8 cellular contexts compared by ENCODE assay signal in the genomic region with DNA sequence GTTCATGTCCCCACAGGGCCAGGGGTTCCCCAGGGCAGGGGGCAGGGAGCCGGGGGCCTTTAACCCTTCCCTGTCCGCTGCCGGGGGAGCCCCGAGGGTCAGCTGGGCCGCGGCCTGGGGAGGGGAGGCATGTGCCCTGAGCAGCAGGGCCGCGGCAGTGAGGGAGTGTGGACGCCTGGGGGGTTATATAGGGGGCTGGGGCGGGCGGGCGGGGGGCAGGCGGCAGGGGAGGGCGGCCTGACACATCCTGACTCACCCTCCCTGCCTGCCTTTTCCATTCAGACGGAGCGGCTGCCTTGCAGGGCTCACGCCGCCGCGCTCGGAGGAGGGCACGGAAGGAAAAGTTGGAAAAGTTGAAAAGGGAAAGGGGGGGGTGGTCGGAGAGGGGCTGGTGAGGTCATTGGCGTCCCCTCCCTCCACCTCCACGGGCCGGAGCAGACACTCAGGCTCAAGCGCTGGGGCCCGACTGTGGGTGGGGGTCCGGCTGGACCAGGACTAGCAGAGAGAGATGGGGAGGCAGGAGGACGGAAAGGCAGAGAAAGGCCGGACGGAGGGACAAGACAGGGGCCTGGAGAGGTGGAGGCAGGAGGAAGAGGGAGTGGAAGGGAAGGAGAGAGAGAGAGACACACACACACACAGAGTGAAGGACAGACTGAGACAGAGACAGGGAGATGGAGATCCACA. TPM values are rescaled to one million over a fixed set of nuclear protein-coding genes. Genes with fewer than 3 reads are reported as not detected.
DNase-seq lines count a peak whose midpoint lies in the region; ATAC-seq and TF ChIP-seq lines count a peak whose summit lies in the region.

Gene IL11 (minus strand): TSS at position 159 of the 684 bp plus-strand sequence. CDS start 153 bp downstream, at position 6.

- H3K4me2 ChIP-seq in OCI-LY1 (ENCODE audit: low read length) (peak within 1 kb of the TSS; percentile 48; the same call in 1 of the 2 replicates), neural cell (ENCODE audit: low read length) (peak within 1 kb of the TSS; percentile 48)

- H3K36me3 Mint-ChIP-seq in CD4-positive, alpha-beta memory T cell, result no peaks in the 10 kb centered on the region

- H4K20me1 ChIP-seq in OCI-LY1 (ENCODE audit: insufficient read depth, low read length), result no peaks in the 10 kb centered on the region
- H4K20me1 ChIP-seq in neural cell (ENCODE audit: insufficient read depth), result no peaks in the 10 kb centered on the region

- DNase-seq in CD4-positive, alpha-beta memory T cell, result no peak
- DNase-seq in dorsolateral prefrontal cortex, result no peak
- DNase-seq in DMS 273 treated with DMSO at 0.1 percent for 48 hours (lab: John Stamatoyannopoulos, UW), result no peak

- peak within 1 kb of the TSS; percentile 60 to 85 (median 75) for H3K4me3 Mint-ChIP-seq in CD4-positive, alpha-beta memory T cell

- peaks cover 6 to 13% (median 9%) of the 10 kb centered on the region in 4 donors for H3K4me1 Mint-ChIP-seq in CD4-positive, alpha-beta memory T cell

- H3K4me1 ChIP-seq in CD4-positive, alpha-beta memory T cell (ENCODE audit: insufficient read depth, low read length), result peaks cover 7% of the 10 kb centered on the region
- H3K4me1 ChIP-seq in OCI-LY1 (ENCODE audit: insufficient read depth, low read length, severe bottlenecking), result peaks cover 4% of the 10 kb centered on the region

- no peak within 1 kb of the TSS for H2AFZ ChIP-seq in OCI-LY1 (ENCODE audit: low read length)
- no peak within 1 kb of the TSS for H2AFZ ChIP-seq in neural cell (ENCODE audit: low read depth, low read length)

- no peaks in the 10 kb centered on the region for H3K36me3 ChIP-seq in CD4-positive, alpha-beta memory T cell (ENCODE audit: insufficient read depth, low read length)
- H3K36me3 ChIP-seq in OCI-LY1 (ENCODE audit: insufficient read depth, low read length) (no peaks in the 10 kb centered on the region), neural cell (ENCODE audit: insufficient read depth, low read length) (no peaks in the 10 kb centered on the region)

- peaks cover 29 to 37% of the 10 kb centered on the region in 2 donors for H3K27me3 Mint-ChIP-seq in CD4-positive, alpha-beta memory T cell

- CTCF ChIA-PET in CD4-positive, alpha-beta memory T cell (lab: Charles Lee; ENCODE audit: partially characterized antibody), result no interaction called here

- peak within 1 kb of the TSS in 2 of 7 donors; percentile 9 to 57 for H3K27ac Mint-ChIP-seq in CD4-positive, alpha-beta memory T cell

- intact Hi-C loops in CD4-positive, alpha-beta memory T cell (cut with micrococcal nuclease), result no loop called here
- intact Hi-C loops in dorsolateral prefrontal cortex (cut with DNase I), result no loop called here

- TF ChIP-seq RAD21 in neural cell (conservative IDR thresholded peaks at IDR 0.05), result no peak

- H3K9ac ChIP-seq in OCI-LY1 (ENCODE audit: low read length), result no peak within 1 kb of the TSS
- peak within 1 kb of the TSS; percentile 49 for H3K9ac ChIP-seq in neural cell (ENCODE audit: low read length)

- H3K4me3 ChIP-seq in CD4-positive, alpha-beta memory T cell (ENCODE audit: low read length in 2 of 2), result no peak within 1 kb of the TSS
- H3K4me3 ChIP-seq in OCI-LY1 (ENCODE audit: low read depth, low read length, poor library complexity, severe bottlenecking) (no peak within 1 kb of the TSS), dorsolateral prefrontal cortex (peak within 1 kb of the TSS in 32 of 59 donors; percentile 4 to 63 (median 38)), neural cell (ENCODE audit: low read length) (peak within 1 kb of the TSS; percentile 68)

- H3K27ac ChIP-seq in CD4-positive, alpha-beta memory T cell (ENCODE audit: low read depth, low read length), result no peak within 1 kb of the TSS
- H3K27ac ChIP-seq in OCI-LY1 (ENCODE audit: low read depth, low read length, poor library complexity, severe bottlenecking), result no peak within 1 kb of the TSS
- no peak within 1 kb of the TSS for H3K27ac ChIP-seq in dorsolateral prefrontal cortex
- H3K27ac ChIP-seq in neural cell (ENCODE audit: low read length), result no peak within 1 kb of the TSS

- no peak for TF ChIP-seq EP300 in neural cell (conservative IDR thresholded peaks at IDR 0.05; ENCODE audit: poor library complexity, severe bottlenecking)

- no peaks in the 10 kb centered on the region for H3K79me2 ChIP-seq in OCI-LY1 (ENCODE audit: insufficient read depth, low read length)
- no peaks in the 10 kb centered on the region for H3K79me2 ChIP-seq in neural cell (replicated peaks; ENCODE audit: insufficient read depth, low read length)

- ATAC-seq in HG03520 (IDR thresholded peaks at IDR 0.05; ENCODE audit: unreplicated experiment) (no peak), HG03139 (IDR thresholded peaks at IDR 0.05; ENCODE audit: unreplicated experiment) (no peak), HG03280 (IDR thresholded peaks at IDR 0.05; ENCODE audit: unreplicated experiment) (no peak)

- H3K9me3 ChIP-seq in CD4-positive, alpha-beta memory T cell (ENCODE audit: control insufficient read depth in 1 of 2, low read length in 2 of 2), result no peaks in the 10 kb centered on the region
- H3K9me3 ChIP-seq in OCI-LY1 (ENCODE audit: low read length), result no peaks in the 10 kb centered on the region
- H3K9me3 ChIP-seq in neural cell (ENCODE audit: low read length), result no peaks in the 10 kb centered on the region

- peaks cover 0 to 4% (median 0%) of the 10 kb centered on the region in 8 donors for H3K9me3 Mint-ChIP-seq in CD4-positive, alpha-beta memory T cell

- peaks cover 23% of the 10 kb centered on the region for H3K27me3 ChIP-seq in CD4-positive, alpha-beta memory T cell (ENCODE audit: insufficient read depth, low read length)
- peaks cover 6% of the 10 kb centered on the region; the same call in 1 of the 2 replicates for H3K27me3 ChIP-seq in OCI-LY1 (ENCODE audit: insufficient read depth, low read length)
- peaks cover 0 to 78% (median 57%) of the 10 kb centered on the region in 45 donors for H3K27me3 ChIP-seq in dorsolateral prefrontal cortex
- peaks cover 35% of the 10 kb centered on the region for H3K27me3 ChIP-seq in neural cell (ENCODE audit: insufficient read depth, low read depth, low read length)

- POLR2A ChIA-PET in CD4-positive, alpha-beta memory T cell (lab: Charles Lee; ENCODE audit: partially characterized antibody), result interaction anchor here (1.8 kb wide), 1 partner anchor 13 kb away, joined by 5 read pairs; the partner anchor contains the start of gene TMEM238

- H3F3A ChIP-seq in OCI-LY1 (ENCODE audit: insufficient read depth, low read length), result no peaks in the 10 kb centered on the region
- H3F3A ChIP-seq in neural cell (ENCODE audit: insufficient read depth, low read length, poor library complexity, severe bottlenecking), result no peaks in the 10 kb centered on the region

- no peak for TF ChIP-seq CTCF in OCI-LY1 (IDR thresholded peaks at IDR 0.05; ENCODE audit: low read length)
- no peak for TF ChIP-seq CTCF in dorsolateral prefrontal cortex (IDR thresholded peaks at IDR 0.05 in 54 of 56, conservative IDR thresholded peaks at IDR 0.05 in 2 of 56; ENCODE audit: low read depth in 1 of 56, partially characterized antibody in 56 of 56)
- TF ChIP-seq CTCF in neural cell (IDR thresholded peaks at IDR 0.05; ENCODE audit: poor library complexity, severe bottlenecking), result no peak

- H3K9me2 ChIP-seq in OCI-LY1 (ENCODE audit: low read depth, low read length) (no peaks in the 10 kb centered on the region), neural cell (ENCODE audit: insufficient read depth, low read length) (no peaks in the 10 kb centered on the region)

TF ChIP-seq in neural cell, 6 proteins besides CTCF, POLR2A, EP300 and RAD21:
- TF ChIP-seq EZH2 (IDR thresholded peaks at IDR 0.05; ENCODE audit: borderline replicate concordance, insufficient read depth, low read length, poor library complexity, severe bottlenecking), result no peak
- no peak for TF ChIP-seq TAF1 (IDR thresholded peaks at IDR 0.05; ENCODE audit: low read depth)
- no peak for TF ChIP-seq POLR2AphosphoS5 (IDR thresholded peaks at IDR 0.05)
- TF ChIP-seq SMC3 (conservative IDR thresholded peaks at IDR 0.05; ENCODE audit: poor library complexity), result no peak
- no peak for TF ChIP-seq MXI1 (conservative IDR thresholded peaks at IDR 0.05; ENCODE audit: poor library complexity, severe bottlenecking)
- TF ChIP-seq, protein P1, sequence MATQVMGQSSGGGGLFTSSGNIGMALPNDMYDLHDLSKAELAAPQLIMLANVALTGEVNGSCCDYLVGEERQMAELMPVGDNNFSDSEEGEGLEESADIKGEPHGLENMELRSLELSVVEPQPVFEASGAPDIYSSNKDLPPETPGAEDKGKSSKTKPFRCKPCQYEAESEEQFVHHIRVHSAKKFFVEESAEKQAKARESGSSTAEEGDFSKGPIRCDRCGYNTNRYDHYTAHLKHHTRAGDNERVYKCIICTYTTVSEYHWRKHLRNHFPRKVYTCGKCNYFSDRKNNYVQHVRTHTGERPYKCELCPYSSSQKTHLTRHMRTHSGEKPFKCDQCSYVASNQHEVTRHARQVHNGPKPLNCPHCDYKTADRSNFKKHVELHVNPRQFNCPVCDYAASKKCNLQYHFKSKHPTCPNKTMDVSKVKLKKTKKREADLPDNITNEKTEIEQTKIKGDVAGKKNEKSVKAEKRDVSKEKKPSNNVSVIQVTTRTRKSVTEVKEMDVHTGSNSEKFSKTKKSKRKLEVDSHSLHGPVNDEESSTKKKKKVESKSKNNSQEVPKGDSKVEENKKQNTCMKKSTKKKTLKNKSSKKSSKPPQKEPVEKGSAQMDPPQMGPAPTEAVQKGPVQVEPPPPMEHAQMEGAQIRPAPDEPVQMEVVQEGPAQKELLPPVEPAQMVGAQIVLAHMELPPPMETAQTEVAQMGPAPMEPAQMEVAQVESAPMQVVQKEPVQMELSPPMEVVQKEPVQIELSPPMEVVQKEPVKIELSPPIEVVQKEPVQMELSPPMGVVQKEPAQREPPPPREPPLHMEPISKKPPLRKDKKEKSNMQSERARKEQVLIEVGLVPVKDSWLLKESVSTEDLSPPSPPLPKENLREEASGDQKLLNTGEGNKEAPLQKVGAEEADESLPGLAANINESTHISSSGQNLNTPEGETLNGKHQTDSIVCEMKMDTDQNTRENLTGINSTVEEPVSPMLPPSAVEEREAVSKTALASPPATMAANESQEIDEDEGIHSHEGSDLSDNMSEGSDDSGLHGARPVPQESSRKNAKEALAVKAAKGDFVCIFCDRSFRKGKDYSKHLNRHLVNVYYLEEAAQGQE (IDR thresholded peaks at IDR 0.05; ENCODE audit: borderline replicate concordance), result no peak

RNA-seq across cellular contexts. Expression of gene IL11, which starts in this region (rescaled TPM):
- under 1 TPM; 0.32 to 0.47 TPM for total RNA-seq in CD4-positive, alpha-beta memory T cell
- polyA plus RNA-seq in CD4-positive, alpha-beta memory T cell, result not detected
- 1 to 10 TPM in 57 of 120 experiments, under 1 TPM in 61, not detected in 2; 0.30 to 2.3 (median 0.98) TPM for total RNA-seq in dorsolateral prefrontal cortex
- polyA plus RNA-seq in neural cell, result 0.62 and 1.7 TPM in 2 replicates
- 0.23 TPM in 1 of 2 replicates, not detected in the other for polyA minus RNA-seq in neural cell

Comparison
In these comparisons a context has a peak if more than half of its experiments do, and no peak if none do; other contexts are left out.
1. H3K4me3 ChIP-seq: peak in dorsolateral prefrontal cortex (32 of 59) and neural cell (single experiment); none in CD4-positive, alpha-beta memory T cell (0 of 2) and OCI-LY1 (single experiment).